ENCODE assay signal across 31 cellular contexts in the genomic region with DNA sequence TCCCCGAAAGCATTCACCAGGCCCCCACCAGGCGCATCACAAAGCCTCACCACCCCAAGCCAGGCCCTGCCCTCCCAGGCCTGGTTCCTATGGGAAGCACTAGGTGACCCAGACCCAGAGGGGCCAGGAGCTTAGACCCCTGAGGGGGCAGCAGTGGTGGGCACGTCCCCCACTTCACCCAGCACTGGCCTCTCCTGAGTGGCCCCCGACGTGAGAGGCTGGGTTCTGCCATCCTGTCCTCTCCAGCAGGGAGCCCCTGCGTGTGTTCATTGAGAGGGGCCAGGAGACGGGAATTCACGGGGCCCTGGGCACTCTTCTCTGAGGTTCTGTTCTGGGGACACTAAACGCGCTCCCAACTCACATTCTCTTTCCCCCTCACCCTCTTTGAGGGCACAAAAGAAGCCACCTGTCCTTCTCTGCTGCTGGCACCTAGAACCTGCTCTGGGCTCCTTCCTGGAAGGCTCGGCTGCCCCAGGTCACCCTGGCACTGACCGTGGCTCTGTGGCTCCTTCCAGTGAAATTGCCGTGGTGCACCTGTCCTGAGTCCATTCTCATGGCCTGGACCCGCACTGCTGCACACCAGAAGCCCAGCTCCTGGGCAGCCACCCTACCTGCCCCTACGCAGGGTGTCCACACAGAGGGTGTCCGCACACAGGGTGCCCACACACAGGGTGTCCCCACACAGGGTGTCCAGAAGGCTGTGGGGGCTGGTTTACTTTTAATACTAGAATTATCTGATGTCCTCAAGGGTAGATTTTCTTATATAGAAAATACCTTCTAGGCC. TPM values are rescaled to one million over a fixed set of nuclear protein-coding genes. Genes with fewer than 3 reads are reported as not detected.
"Had no signal": no experiment of that assay in that cellular context is flagged by ENCODE, and none has a peak within 500 bp of the region (broad histone marks: within the 10 kb centered on the region; RNA-seq: fewer than 3 reads in every experiment).

No MANE protein-coding gene starts in this region.

- H3K27ac ChIP-seq: brain microvascular endothelial cell, gastroesophageal sphincter, sigmoid colon, thoracic aorta, WERI-Rb-1 had no signal

- H3K27me3 ChIP-seq: brain microvascular endothelial cell, gastroesophageal sphincter, sigmoid colon had no signal

- H3K9me3 ChIP-seq: gastroesophageal sphincter, sigmoid colon, thoracic aorta had no signal

- DNase-seq: activated CD4-positive, alpha-beta memory T cell treated with anti-CD3 and anti-CD28 coated beads for 36 hours; activated CD4-positive, alpha-beta T cell treated with anti-CD3 and anti-CD28 coated beads, Interleukin-2, amount 10 ng/mL, durations not matched to agents 24 days and 14 days; activated CD4-positive, CD25-positive, alpha-beta regulatory T cell treated with anti-CD3 and anti-CD28 coated beads, Interleukin-2, amount 50 U/mL, for 72 hours; activated CD8-positive, alpha-beta memory T cell treated with anti-CD3 and anti-CD28 coated beads, Interleukin-2, amount 50 U/mL, for 4 hours; activated gamma-delta T cell; activated naive CD4-positive, alpha-beta T cell treated with anti-CD3 and anti-CD28 coated beads, Interleukin-2, amount 50 U/mL, for 16 hours; activated T-cell treated with anti-CD3 and anti-CD28 coated beads, Interleukin-2, amount 50 U/mL, for 1 hour; amniotic stem cell; brain microvascular endothelial cell; caudate nucleus; cortex of kidney; effector memory CD8-positive, alpha-beta T cell; hippocampal formation; immature natural killer cell; mesenchymal stem cell; naive thymus-derived CD8-positive, alpha-beta T cell; occipital lobe; sigmoid colon; small intestine; stimulated activated CD4-positive, alpha-beta T cell treated with anti-CD3 and anti-CD28 coated beads, Interleukin-4, amount 100 ng/mL, for 24 hours; SW 1271; T1000; WERI-Rb-1 had no signal

- ATAC-seq: effector memory CD8-positive, alpha-beta T cell; gastroesophageal sphincter; naive thymus-derived CD8-positive, alpha-beta T cell; stimulated activated effector memory CD8-positive, alpha-beta T cell treated with anti-CD3 and anti-CD28 coated beads, Interleukin-12 subunit alpha, Interleukin-12 subunit beta, amount 100 ng/mL, for 72 hours had no signal

- H3K4me1 ChIP-seq: gastroesophageal sphincter, sigmoid colon had no signal

- H3K4me3 ChIP-seq: gastroesophageal sphincter, sigmoid colon, thoracic aorta had no signal

RNA-seq across cellular contexts. Expression of gene ANO9, which starts 20.5 kb away (rescaled TPM):
- total RNA-seq: chondrocyte, endothelial cell of umbilical vein, fibroblast of lung, fibroblast of villous mesenchyme, neural crest cell, occipital lobe had no signal
- polyA plus RNA-seq: fibroblast of lung had no signal
